ENCODE assay signal across 24 cellular contexts in genomic region chr18:29361843-29362242, GRCh38.
A peak's percentile ranks its signal among the peaks of the same experiment; 100 is the strongest.
DNase-seq lines count a peak whose midpoint lies in the region; ATAC-seq and TF ChIP-seq lines count a peak whose summit lies in the region.
"Had no signal": no experiment of that assay in that cellular context is flagged by ENCODE, and none has a peak within 500 bp of the region (broad histone marks: within the 10 kb centered on the region; RNA-seq: fewer than 3 reads in every experiment).

No MANE protein-coding gene starts in this region.

- POLR2A ChIA-PET in Caco-2 (lab: Charles Lee), result no interaction called here

- no peaks in the 10 kb centered on the region for H3K27me3 ChIP-seq in Caco-2 (replicated peaks; ENCODE audit: control insufficient read depth, insufficient read depth, low read length)
- H3K27me3 ChIP-seq in WERI-Rb-1 (ENCODE audit: insufficient read depth, low read depth, severe bottlenecking), result no peaks in the 10 kb centered on the region
- H3K27me3 ChIP-seq in kidney epithelial cell (ENCODE audit: control insufficient read depth, insufficient read depth, low read length), result no peaks in the 10 kb centered on the region
- H3K27me3 ChIP-seq: body of pancreas, left lung, right lobe of liver, tibial artery had no signal

- no peak overlapping the region for H3K4me3 Mint-ChIP-seq in Caco-2 (ENCODE audit: unreplicated experiment)
- H3K4me3 Mint-ChIP-seq: activated naive CD8-positive, alpha-beta T cell treated with anti-CD3 and anti-CD28 coated beads for 36 hours; CD8-positive, alpha-beta T cell had no signal

- BruUV-seq in Caco-2 (replicated peaks; lab: Mats Ljungman, UMichigan), result no TSS peak

- no peaks in the 10 kb centered on the region for H3K4me1 Mint-ChIP-seq in Caco-2 (ENCODE audit: low read depth, unreplicated experiment)
- H3K4me1 Mint-ChIP-seq: activated naive CD8-positive, alpha-beta T cell treated with anti-CD3 and anti-CD28 coated beads for 36 hours had no signal

- no peaks in the 10 kb centered on the region for H3K36me3 ChIP-seq in Caco-2 (ENCODE audit: control insufficient read depth, insufficient read depth, low read length)
- H3K36me3 ChIP-seq in WERI-Rb-1, result no peaks in the 10 kb centered on the region
- no peaks in the 10 kb centered on the region for H3K36me3 ChIP-seq in kidney epithelial cell (ENCODE audit: control insufficient read depth, insufficient read depth, low read length)
- H3K36me3 ChIP-seq: left lung, right lobe of liver, tibial artery had no signal

- no peaks in the 10 kb centered on the region for H3K36me3 Mint-ChIP-seq in Caco-2 (ENCODE audit: insufficient read depth, unreplicated experiment)
- H3K36me3 Mint-ChIP-seq: activated naive CD8-positive, alpha-beta T cell treated with anti-CD3 and anti-CD28 coated beads for 36 hours; CD8-positive, alpha-beta T cell had no signal

- DNase-seq in Caco-2 (peak; percentile 4 to 26), WERI-Rb-1 (peak; percentile 34), kidney epithelial cell (ENCODE audit: low read depth) (no peak), Ammon's horn (ENCODE audit: low spot score) (no peak)
- peak; percentile 12 for DNase-seq in Jurkat, Clone E6-1 (ENCODE audit: low read depth, low spot score)
- DNase-seq in activated CD8-positive, alpha-beta memory T cell treated with anti-CD3 and anti-CD28 coated beads, Interleukin-2, amount 50 U/mL, for 4 hours, result no peak
- DNase-seq: ACHN; activated naive CD8-positive, alpha-beta T cell treated with anti-CD3 and anti-CD28 coated beads for 36 hours; body of pancreas; CD8-positive, alpha-beta T cell; hippocampal formation; NCI-H1694 treated with DMSO at 0.1 percent for 48 hours; NCI-H345; NK-92 treated with Interleukin-12 subunit alpha and Interleukin-12 subunit beta, amount 100 ng/mL, for 24 hours; nucleus accumbens; stimulated activated naive CD4-positive, alpha-beta T cell; T-helper 1 cell; tibial artery had no signal

- H3K27ac Mint-ChIP-seq in Caco-2 (ENCODE audit: unreplicated experiment), result no peak overlapping the region
- H3K27ac Mint-ChIP-seq: activated naive CD8-positive, alpha-beta T cell treated with anti-CD3 and anti-CD28 coated beads for 36 hours; CD8-positive, alpha-beta T cell had no signal

- CTCF ChIA-PET in Caco-2 (lab: Charles Lee), result no interaction called here

- no peaks in the 10 kb centered on the region for H3K27me3 Mint-ChIP-seq in Caco-2 (ENCODE audit: insufficient read depth, unreplicated experiment)
- H3K27me3 Mint-ChIP-seq: activated naive CD8-positive, alpha-beta T cell treated with anti-CD3 and anti-CD28 coated beads for 36 hours had no signal

- no peaks in the 10 kb centered on the region for H3K4me1 ChIP-seq in Caco-2
- H3K4me1 ChIP-seq: body of pancreas, left lung, right lobe of liver had no signal

- ATAC-seq in HG02852 (IDR thresholded peaks at IDR 0.05; ENCODE audit: unreplicated experiment), result no peak
- no peak for ATAC-seq in HG03469 (IDR thresholded peaks at IDR 0.05; ENCODE audit: unreplicated experiment)
- ATAC-seq: body of pancreas; CD8-positive, alpha-beta T cell; HCT116; left lung had no signal

- TF ChIP-seq CTCF in Caco-2 (IDR thresholded peaks at IDR 0.05; ENCODE audit: insufficient read depth in 1 of 2, low read depth in 1 of 2, low read length in 1 of 2, severe bottlenecking in 1 of 2, unreplicated experiment in 1 of 2) (no peak), WERI-Rb-1 (IDR thresholded peaks at IDR 0.05; ENCODE audit: low read depth, low read length) (no peak), kidney epithelial cell (IDR thresholded peaks at IDR 0.05; ENCODE audit: insufficient read depth, low read length, poor library complexity, severe bottlenecking) (peak; percentile 1)

- no peaks in the 10 kb centered on the region for H3K9me3 ChIP-seq in Caco-2
- no peaks in the 10 kb centered on the region for H3K9me3 ChIP-seq in WERI-Rb-1 (ENCODE audit: severe bottlenecking)
- H3K9me3 ChIP-seq: body of pancreas, left lung, right lobe of liver, tibial artery had no signal

- H3K4me3 ChIP-seq in Caco-2 (ENCODE audit: low read depth, low read length) (no peak overlapping the region), WERI-Rb-1 (ENCODE audit: low read depth, low read length) (no peak overlapping the region), kidney epithelial cell (ENCODE audit: low read depth, low read length) (no peak overlapping the region)
- H3K4me3 ChIP-seq in Jurkat, Clone E6-1 (ENCODE audit: low read length), result no peak overlapping the region
- H3K4me3 ChIP-seq: body of pancreas, coronary artery, left lung, right lobe of liver, tibial artery had no signal

- no peaks in the 10 kb centered on the region for H3K9me3 Mint-ChIP-seq in Caco-2 (ENCODE audit: unreplicated experiment)

- intact Hi-C loops in Caco-2 (cut with micrococcal nuclease; ENCODE audit: unreplicated experiment), result no loop called here

- no peak overlapping the region for H3K27ac ChIP-seq in WERI-Rb-1
- H3K27ac ChIP-seq: body of pancreas, coronary artery, left lung, right lobe of liver, tibial artery had no signal

Comparison
In these comparisons a context has a peak if more than half of its experiments do, and no peak if none do; other contexts are left out.
1. DNase-seq: peak in Caco-2 (2 of 2), Jurkat, Clone E6-1 (single experiment) and WERI-Rb-1 (single experiment); none in kidney epithelial cell (single experiment), Ammon's horn (single experiment) and activated CD8-positive, alpha-beta memory T cell treated with anti-CD3 and anti-CD28 coated beads, Interleukin-2, amount 50 U/mL, for 4 hours (single experiment).